Comparison of ENCODE assay signal across 3 cellular contexts in genomic region chr19:44702551-44703176, GRCh38.
TF ChIP-seq lines count a peak whose summit lies in the region.

No MANE protein-coding gene starts in this region.

TF ChIP-seq in SK-N-SH, 30 proteins besides CTCF, POLR2A, EP300 and RAD21 (continued from another document):
- TF ChIP-seq MEF2A (IDR thresholded peaks at IDR 0.05; ENCODE audit: borderline replicate concordance, low read depth) (no peak), MAX (IDR thresholded peaks at IDR 0.05; ENCODE audit: low read depth) (no peak), MXI1 (IDR thresholded peaks at IDR 0.05; ENCODE audit: low read depth, low read length) (no peak), TEAD4 (IDR thresholded peaks at IDR 0.05; ENCODE audit: borderline replicate concordance, insufficient read depth) (no peak), RFX5 (IDR thresholded peaks at IDR 0.05; ENCODE audit: low read length) (no peak)
TF ChIP-seq in SK-N-SH: peak in this region for 0.

TF ChIP-seq in SK-N-SH treated with all-trans-retinoic acid at 6 μM for 48 hours, 23 proteins besides CTCF, POLR2A, EP300 and RAD21:
- TF ChIP-seq CSRNP3 (CRISPR knock-in tag; IDR thresholded peaks at IDR 0.05) (no peak), GLIS3 (CRISPR knock-in tag; IDR thresholded peaks at IDR 0.05) (no peak), TCF4 (CRISPR knock-in tag; IDR thresholded peaks at IDR 0.05; ENCODE audit: borderline replicate concordance) (no peak), ZC3H10 (CRISPR knock-in tag; IDR thresholded peaks at IDR 0.05) (no peak), ZFP30 (CRISPR knock-in tag; IDR thresholded peaks at IDR 0.05) (no peak), SNAI2 (CRISPR knock-in tag; IDR thresholded peaks at IDR 0.05) (no peak), ZNF565 (CRISPR knock-in tag; conservative IDR thresholded peaks at IDR 0.05; ENCODE audit: low read depth) (no peak), BACH2 (CRISPR knock-in tag; IDR thresholded peaks at IDR 0.05; ENCODE audit: borderline replicate concordance) (no peak), ZNF8 (CRISPR knock-in tag; IDR thresholded peaks at IDR 0.05) (no peak), OSR1 (CRISPR knock-in tag; IDR thresholded peaks at IDR 0.05) (no peak)

TF ChIP-seq in HEK293, 187 proteins besides CTCF, POLR2A, EP300 and RAD21 (continued from another document):
- TF ChIP-seq ATF2 (tag by site-specific recombination; IDR thresholded peaks at IDR 0.05; ENCODE audit: low read depth) = no peak
- TF ChIP-seq ZNF18 (tag by site-specific recombination; IDR thresholded peaks at IDR 0.05) = no peak
- no peak for TF ChIP-seq ZNF830 (tag by site-specific recombination; IDR thresholded peaks at IDR 0.05; ENCODE audit: low read depth)
- 0 out of 2 replicates have a peak, but pooled peaks have one; percentile 61 for TF ChIP-seq ZNF792 (tag by site-specific recombination; IDR thresholded peaks at IDR 0.05)
- TF ChIP-seq ZNF626 (tag by site-specific recombination; IDR thresholded peaks at IDR 0.05) = no peak
- no peak for TF ChIP-seq ZNF555 (tag by site-specific recombination; conservative IDR thresholded peaks at IDR 0.05)
